1 cellular context compared by ENCODE assay signal in genomic region chr15:85800460-85801123, GRCh38.
TF ChIP-seq lines count a peak whose summit lies in the region.

No MANE protein-coding gene starts in this region.

TF ChIP-seq in GM23338, 12 proteins besides CTCF, POLR2A, EP300 and RAD21 (continued from another document):
- TF ChIP-seq ETS1 (IDR thresholded peaks at IDR 0.05) (no peak), ZNF462 (CRISPR knock-in tag; IDR thresholded peaks at IDR 0.05) (no peak)
TF ChIP-seq in GM23338: peak in this region for 0.
